18 cellular contexts compared by ENCODE assay signal in the genomic region with DNA sequence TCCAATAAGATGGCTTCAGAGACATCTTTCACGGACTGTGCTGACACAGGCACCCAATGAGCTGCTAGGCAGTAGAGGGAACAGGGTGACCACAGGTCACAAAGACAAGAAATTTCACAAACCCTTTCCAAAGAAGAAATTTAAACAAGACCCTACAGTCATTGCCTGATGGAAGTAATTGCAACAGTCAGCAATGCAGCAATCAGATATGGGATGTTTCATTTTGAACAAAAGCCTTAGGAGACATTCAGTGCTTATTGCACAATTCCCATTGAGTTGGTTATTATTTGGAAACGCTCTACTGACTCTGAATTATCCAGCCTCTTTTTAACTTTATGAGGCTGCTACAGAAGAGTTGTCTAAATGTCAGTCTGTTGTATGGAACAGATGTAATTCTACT.
A peak's percentile ranks its signal among the peaks of the same experiment; 100 is the strongest.
DNase-seq lines count a peak whose midpoint lies in the region; ATAC-seq and TF ChIP-seq lines count a peak whose summit lies in the region.
"Had no signal": no experiment of that assay in that cellular context is flagged by ENCODE, and none has a peak within 500 bp of the region (broad histone marks: within the 10 kb centered on the region; RNA-seq: fewer than 3 reads in every experiment).

No MANE protein-coding gene starts in this region.

- H3K27ac Mint-ChIP-seq in effector memory CD8-positive, alpha-beta T cell = no peak overlapping the region
- H3K27ac Mint-ChIP-seq: activated T-cell treated with anti-CD3 and anti-CD28 coated beads, Interleukin-2, amount 50 U/mL, for 24 hours; CD4-positive, CD25-positive, alpha-beta regulatory T cell; stimulated activated effector memory CD8-positive, alpha-beta T cell treated with anti-CD3 and anti-CD28 coated beads, Interleukin-12 subunit alpha, Interleukin-12 subunit beta, amount 100 ng/mL, for 72 hours had no signal

- no peak for ATAC-seq in effector memory CD8-positive, alpha-beta T cell (replicated peaks)
- ATAC-seq: activated CD4-positive, CD25-positive, alpha-beta regulatory T cell treated with anti-CD3 and anti-CD28 coated beads, Interleukin-2, amount 50 U/mL, for 24 hours; stimulated activated effector memory CD8-positive, alpha-beta T cell treated with anti-CD3 and anti-CD28 coated beads, Interleukin-12 subunit alpha, Interleukin-12 subunit beta, amount 100 ng/mL, for 72 hours had no signal

- no peaks in the 10 kb centered on the region; the same call in 1 of the 2 replicates for H3K36me3 ChIP-seq in MG63
- H3K36me3 ChIP-seq: ovary had no signal

- H3K36me3 Mint-ChIP-seq in effector memory CD8-positive, alpha-beta T cell (ENCODE audit: insufficient read depth) = peaks cover 6% of the 10 kb centered on the region
- H3K36me3 Mint-ChIP-seq: CD4-positive, CD25-positive, alpha-beta regulatory T cell; stimulated activated effector memory CD8-positive, alpha-beta T cell treated with anti-CD3 and anti-CD28 coated beads, Interleukin-12 subunit alpha, Interleukin-12 subunit beta, amount 100 ng/mL, for 72 hours had no signal

- H3K9me3 ChIP-seq in MG63 = no peaks in the 10 kb centered on the region
- H3K9me3 ChIP-seq: ovary had no signal

- no peaks in the 10 kb centered on the region for H3K27me3 Mint-ChIP-seq in effector memory CD8-positive, alpha-beta T cell
- H3K27me3 Mint-ChIP-seq: activated T-cell treated with anti-CD3 and anti-CD28 coated beads, Interleukin-2, amount 50 U/mL, for 24 hours; CD4-positive, CD25-positive, alpha-beta regulatory T cell had no signal

- H3K27me3 ChIP-seq in MG63 = no peaks in the 10 kb centered on the region
- H3K27me3 ChIP-seq: hepatocyte, ovary had no signal

- H3K4me3 ChIP-seq in fibroblast of villous mesenchyme (ENCODE audit: low read depth, low read length) = no peak overlapping the region
- H3K4me3 ChIP-seq in MG63 = no peak overlapping the region
- H3K4me3 ChIP-seq: hepatocyte, ovary had no signal

- no peak for TF ChIP-seq CTCF in AG09319 (IDR thresholded peaks at IDR 0.05; ENCODE audit: low read depth, low read length)
- no peak for TF ChIP-seq CTCF in fibroblast of villous mesenchyme (IDR thresholded peaks at IDR 0.05; ENCODE audit: insufficient read depth, low read depth, low read length)

- DNase-seq in AG09319 (ENCODE audit: extremely low read depth, low read depth) = peak; percentile 80
- DNase-seq in H4 (ENCODE audit: low spot score) = peak; percentile 39
- peak; percentile 87 for DNase-seq in fibroblast of villous mesenchyme (ENCODE audit: low read depth)
- no peak for DNase-seq in MG63
- no peak for DNase-seq in effector memory CD8-positive, alpha-beta T cell
- no peak for DNase-seq in GM19238 (ENCODE audit: insufficient read length, low spot score)
- no peak for DNase-seq in hippocampal formation (lab: John Stamatoyannopoulos, UW)
- DNase-seq: activated T-cell treated with anti-CD3 and anti-CD28 coated beads, Interleukin-2, amount 50 U/mL, for 24 hours; anterior cingulate cortex; CD4-positive, CD25-positive, alpha-beta regulatory T cell; effector CD8-positive, alpha-beta T cell; mesendoderm; ovary; stimulated activated CD4-positive, alpha-beta T cell treated with anti-CD3 and anti-CD28 coated beads, Interleukin-2, amount 100 ng/mL, for 24 hours had no signal

- peaks cover 24 to 35% of the 10 kb centered on the region in 2 donors for H3K4me1 Mint-ChIP-seq in effector memory CD8-positive, alpha-beta T cell (ENCODE audit: low read depth in 2 of 2)

- H3K9me3 Mint-ChIP-seq in effector memory CD8-positive, alpha-beta T cell = peaks cover 2 to 8% of the 10 kb centered on the region in 2 donors
- H3K9me3 Mint-ChIP-seq: activated T-cell treated with anti-CD3 and anti-CD28 coated beads, Interleukin-2, amount 50 U/mL, for 24 hours had no signal

- no peak overlapping the region for H3K4me3 Mint-ChIP-seq in effector memory CD8-positive, alpha-beta T cell
- H3K4me3 Mint-ChIP-seq: activated T-cell treated with anti-CD3 and anti-CD28 coated beads, Interleukin-2, amount 50 U/mL, for 24 hours; CD4-positive, CD25-positive, alpha-beta regulatory T cell; stimulated activated effector memory CD8-positive, alpha-beta T cell treated with anti-CD3 and anti-CD28 coated beads, Interleukin-12 subunit alpha, Interleukin-12 subunit beta, amount 100 ng/mL, for 72 hours had no signal

TF ChIP-seq in PFSK-1, 5 proteins besides CTCF, POLR2A, EP300 and RAD21:
- TF ChIP-seq, protein P1, sequence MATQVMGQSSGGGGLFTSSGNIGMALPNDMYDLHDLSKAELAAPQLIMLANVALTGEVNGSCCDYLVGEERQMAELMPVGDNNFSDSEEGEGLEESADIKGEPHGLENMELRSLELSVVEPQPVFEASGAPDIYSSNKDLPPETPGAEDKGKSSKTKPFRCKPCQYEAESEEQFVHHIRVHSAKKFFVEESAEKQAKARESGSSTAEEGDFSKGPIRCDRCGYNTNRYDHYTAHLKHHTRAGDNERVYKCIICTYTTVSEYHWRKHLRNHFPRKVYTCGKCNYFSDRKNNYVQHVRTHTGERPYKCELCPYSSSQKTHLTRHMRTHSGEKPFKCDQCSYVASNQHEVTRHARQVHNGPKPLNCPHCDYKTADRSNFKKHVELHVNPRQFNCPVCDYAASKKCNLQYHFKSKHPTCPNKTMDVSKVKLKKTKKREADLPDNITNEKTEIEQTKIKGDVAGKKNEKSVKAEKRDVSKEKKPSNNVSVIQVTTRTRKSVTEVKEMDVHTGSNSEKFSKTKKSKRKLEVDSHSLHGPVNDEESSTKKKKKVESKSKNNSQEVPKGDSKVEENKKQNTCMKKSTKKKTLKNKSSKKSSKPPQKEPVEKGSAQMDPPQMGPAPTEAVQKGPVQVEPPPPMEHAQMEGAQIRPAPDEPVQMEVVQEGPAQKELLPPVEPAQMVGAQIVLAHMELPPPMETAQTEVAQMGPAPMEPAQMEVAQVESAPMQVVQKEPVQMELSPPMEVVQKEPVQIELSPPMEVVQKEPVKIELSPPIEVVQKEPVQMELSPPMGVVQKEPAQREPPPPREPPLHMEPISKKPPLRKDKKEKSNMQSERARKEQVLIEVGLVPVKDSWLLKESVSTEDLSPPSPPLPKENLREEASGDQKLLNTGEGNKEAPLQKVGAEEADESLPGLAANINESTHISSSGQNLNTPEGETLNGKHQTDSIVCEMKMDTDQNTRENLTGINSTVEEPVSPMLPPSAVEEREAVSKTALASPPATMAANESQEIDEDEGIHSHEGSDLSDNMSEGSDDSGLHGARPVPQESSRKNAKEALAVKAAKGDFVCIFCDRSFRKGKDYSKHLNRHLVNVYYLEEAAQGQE (IDR thresholded peaks at IDR 0.05; ENCODE audit: insufficient read depth in 1 of 2, low read depth in 2 of 2, low read length in 2 of 2) = no peak
- 0 out of 2 replicates have a peak, but pooled peaks have one; percentile 31 for TF ChIP-seq POLR2AphosphoS5 (IDR thresholded peaks at IDR 0.05; ENCODE audit: low read depth, low read length)
- no peak for TF ChIP-seq TAF1 (IDR thresholded peaks at IDR 0.05; ENCODE audit: borderline replicate concordance, insufficient read depth, low read length)
TF ChIP-seq in PFSK-1: peak in this region for 1.

Comparison
In these comparisons a context has a peak if more than half of its experiments do, and no peak if none do; other contexts are left out.
1. DNase-seq: peak in AG09319 (single experiment), H4 (single experiment) and fibroblast of villous mesenchyme (single experiment); none in MG63 (single experiment), effector memory CD8-positive, alpha-beta T cell (0 of 3), GM19238 (single experiment) and hippocampal formation (0 of 2).